Comparison of ENCODE assay signal across 30 cellular contexts in the genomic region with DNA sequence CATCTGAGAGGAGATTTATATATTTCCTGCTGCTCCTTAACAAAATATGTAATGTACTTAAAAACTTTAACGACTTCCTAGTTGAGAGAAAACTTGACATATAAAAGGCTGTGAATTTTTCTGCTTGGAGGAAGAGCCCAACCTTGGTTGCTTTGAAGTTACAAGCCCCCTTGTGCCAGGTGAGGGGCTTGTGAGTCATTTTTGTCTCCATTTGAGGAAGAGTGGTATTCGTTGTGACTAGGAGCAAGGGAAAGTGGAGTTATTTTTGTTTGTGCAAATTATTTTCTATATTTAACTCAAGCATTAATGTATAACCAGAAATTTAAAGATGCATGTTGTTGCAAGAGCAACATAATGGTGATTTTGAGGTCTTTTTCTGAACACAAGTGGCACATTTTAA.
"Had no signal": no experiment of that assay in that cellular context is flagged by ENCODE, and none has a peak within 500 bp of the region (broad histone marks: within the 10 kb centered on the region; RNA-seq: fewer than 3 reads in every experiment).

No MANE protein-coding gene starts in this region.

- H3K4me1 ChIP-seq: lower lobe of right lung, tibial artery, upper lobe of right lung had no signal

- ATAC-seq: activated CD4-positive, CD25-positive, alpha-beta regulatory T cell treated with anti-CD3 and anti-CD28 coated beads, Interleukin-2, amount 50 U/mL, for 24 hours; esophagus mucosa; heart left ventricle; left lung; lower lobe of right lung; natural killer cell; right cardiac atrium; upper lobe of right lung had no signal

- H3K27ac Mint-ChIP-seq: activated naive CD4-positive, alpha-beta T cell treated with anti-CD3 and anti-CD28 coated beads for 36 hours; activated naive CD8-positive, alpha-beta T cell treated with anti-CD3 and anti-CD28 coated beads, Interleukin-2, amount 10 ng/mL, durations not matched to agents 7 days and 5 days; activated T-helper 1 cell treated with anti-CD3 and anti-CD28 coated beads, Interleukin-12 subunit alpha, Interleukin-12 subunit beta, Interleukin-2, Interleukin-4 antibody, amounts not matched to agents 30 ng/mL and 10 ng/mL and 1 ng/mL, durations not matched to agents 14 hours and 24 hours and 36 hours; dendritic cell treated with granulocyte-macrophage colony-stimulating factor and Interleukin-4, amounts not matched to agents 40 ng/mL and 50 ng/mL, for 4 days had no signal

- H3K9me3 ChIP-seq: heart left ventricle, left lung, lower lobe of right lung, suprapubic skin, tibial artery, upper lobe of right lung had no signal

- DNase-seq: activated CD4-positive, alpha-beta T cell treated with anti-CD3 and anti-CD28 coated beads for 48 hours; activated CD4-positive, alpha-beta T cell treated with anti-CD3 and anti-CD28 coated beads, Interleukin-2, amount 50 U/mL, for 48 hours; activated CD8-positive, alpha-beta memory T cell treated with anti-CD3 and anti-CD28 coated beads for 24 hours; activated effector memory CD4-positive, alpha-beta T cell treated with anti-CD3 and anti-CD28 coated beads, Interleukin-2, amount 50 U/mL, for 16 hours; activated naive CD4-positive, alpha-beta T cell treated with anti-CD3 and anti-CD28 coated beads for 36 hours; activated naive CD8-positive, alpha-beta T cell treated with anti-CD3 and anti-CD28 coated beads, Interleukin-2, amount 10 ng/mL, durations not matched to agents 7 days and 5 days; amniotic stem cell; brain microvascular endothelial cell; caudate nucleus; endodermal cell; foreskin fibroblast; heart left ventricle; hypothalamus; kidney glomerular epithelial cell; left lung; lower lobe of right lung; mesenchymal stem cell; natural killer cell; right cardiac atrium; stimulated activated CD4-positive, alpha-beta T cell treated with anti-CD3 and anti-CD28 coated beads, Interleukin-15, amount 100 ng/mL, for 24 hours; stimulated activated CD4-positive, alpha-beta T cell treated with anti-CD3 and anti-CD28 coated beads, Interleukin-2, amount 100 ng/mL, for 24 hours; stimulated activated naive CD4-positive, alpha-beta T cell; tibial artery; upper lobe of right lung had no signal

- H3K27ac ChIP-seq: brain microvascular endothelial cell, heart left ventricle, left lung, lower lobe of right lung, suprapubic skin, tibial artery, upper lobe of right lung had no signal

- FAIRE-seq: astrocyte had no signal

- H3K4me1 Mint-ChIP-seq: natural killer cell had no signal

- H3K27me3 Mint-ChIP-seq: activated naive CD8-positive, alpha-beta T cell treated with anti-CD3 and anti-CD28 coated beads, Interleukin-2, amount 10 ng/mL, durations not matched to agents 7 days and 5 days; dendritic cell treated with granulocyte-macrophage colony-stimulating factor and Interleukin-4, amounts not matched to agents 40 ng/mL and 50 ng/mL, for 4 days had no signal

- H3K9me3 Mint-ChIP-seq: activated naive CD4-positive, alpha-beta T cell treated with anti-CD3 and anti-CD28 coated beads for 36 hours; activated naive CD8-positive, alpha-beta T cell treated with anti-CD3 and anti-CD28 coated beads, Interleukin-2, amount 10 ng/mL, durations not matched to agents 7 days and 5 days; activated T-helper 1 cell treated with anti-CD3 and anti-CD28 coated beads, Interleukin-12 subunit alpha, Interleukin-12 subunit beta, Interleukin-2, Interleukin-4 antibody, amounts not matched to agents 30 ng/mL and 10 ng/mL and 1 ng/mL, durations not matched to agents 14 hours and 24 hours and 36 hours; dendritic cell treated with granulocyte-macrophage colony-stimulating factor and Interleukin-4, amounts not matched to agents 40 ng/mL and 50 ng/mL, for 4 days; natural killer cell had no signal

- H3K4me3 Mint-ChIP-seq: activated naive CD4-positive, alpha-beta T cell treated with anti-CD3 and anti-CD28 coated beads for 36 hours; activated naive CD8-positive, alpha-beta T cell treated with anti-CD3 and anti-CD28 coated beads, Interleukin-2, amount 10 ng/mL, durations not matched to agents 7 days and 5 days; activated T-helper 1 cell treated with anti-CD3 and anti-CD28 coated beads, Interleukin-12 subunit alpha, Interleukin-12 subunit beta, Interleukin-2, Interleukin-4 antibody, amounts not matched to agents 30 ng/mL and 10 ng/mL and 1 ng/mL, durations not matched to agents 14 hours and 24 hours and 36 hours; dendritic cell treated with granulocyte-macrophage colony-stimulating factor and Interleukin-4, amounts not matched to agents 40 ng/mL and 50 ng/mL, for 4 days; endodermal cell; natural killer cell had no signal

- H3K27me3 ChIP-seq: brain microvascular endothelial cell, left lung, suprapubic skin, tibial artery, upper lobe of right lung had no signal

- H3K4me3 ChIP-seq: heart left ventricle, left lung, lower lobe of right lung, suprapubic skin, tibial artery, upper lobe of right lung had no signal
